8 cellular contexts compared by ENCODE assay signal in the genomic region with DNA sequence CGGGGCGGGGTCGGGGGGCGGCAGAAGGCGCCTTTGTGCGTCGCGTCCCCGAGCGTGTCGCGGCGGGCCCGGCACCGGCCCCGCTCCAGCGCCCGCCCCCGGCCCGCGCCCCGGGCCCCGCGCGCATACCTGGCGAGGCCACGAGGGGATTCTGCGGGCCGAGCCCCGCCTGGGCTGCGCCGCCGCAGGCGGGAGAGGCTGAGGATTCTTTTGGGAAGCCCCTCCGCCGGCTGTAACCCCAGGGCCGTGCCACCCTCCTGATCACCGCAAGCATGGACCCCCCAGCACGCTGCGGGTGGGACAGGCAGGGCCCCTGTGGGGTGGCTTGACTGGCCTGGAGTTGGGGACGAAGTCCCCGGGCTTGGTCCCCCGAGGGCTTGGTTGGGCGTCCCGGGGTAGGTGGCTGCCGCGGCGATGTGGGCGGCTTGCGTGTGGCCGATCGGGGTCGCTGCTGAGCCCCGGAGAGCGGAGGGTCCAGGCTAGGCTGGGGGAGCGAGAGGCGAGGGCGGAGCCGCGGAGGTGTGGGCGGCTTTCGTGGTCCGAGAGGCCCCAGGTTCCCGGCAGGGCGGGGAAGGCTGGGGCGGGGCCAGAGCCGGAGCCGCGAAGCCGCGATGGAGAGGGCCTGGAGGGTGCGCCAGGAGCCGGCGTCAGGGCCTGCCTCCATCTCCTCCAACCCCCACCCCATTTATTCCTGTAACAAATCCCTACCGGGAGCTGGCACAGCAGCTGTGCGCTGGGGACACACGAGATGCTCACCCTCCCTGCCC. TPM values are rescaled to one million over a fixed set of nuclear protein-coding genes. Genes with fewer than 3 reads are reported as not detected.
DNase-seq lines count a peak whose midpoint lies in the region; ATAC-seq, FAIRE-seq and TF ChIP-seq lines count a peak whose summit lies in the region.

No MANE protein-coding gene starts in this region.

- peaks cover 5% of the 10 kb centered on the region for H3K9me1 ChIP-seq in K562 (ENCODE audit: control insufficient read depth, insufficient read depth, low read length)

- no peak for TF ChIP-seq EP300 in K562 (IDR thresholded peaks at IDR 0.05; ENCODE audit: low read length)

- intact Hi-C loops in K562 (cut with micrococcal nuclease), result loop anchor here (5.0 kb wide), 2 partner anchors 89 to 434 kb away; partner anchors contain the start of genes NUDT14 and TMEM121

- no peak for TF ChIP-seq POLR2A in K562 (conservative IDR thresholded peaks at IDR 0.05)

- H2AFZ ChIP-seq in K562 (ENCODE audit: low read depth, low read length), result peak overlapping the region; percentile 68

- CTCF ChIA-PET in K562 (lab: Yijun Ruan, JAX; ENCODE audit: low intra/inter-chr PET ratio), result interaction anchor here (0.6 kb wide), 1 partner anchor 422 kb away, joined by 5 read pairs; no protein-coding TSS in a partner anchor

- WGBS in K562 (ENCODE audit: insufficient coverage, low coverage, missing lambda C conversion rate), result no CpG with 5 or more reads among the region's 77 CpGs

- H3K9me3 ChIP-seq in HUES48 (ENCODE audit: control insufficient read depth, insufficient read depth, low read length) (no peaks in the 10 kb centered on the region), K562 (replicated peaks; ENCODE audit: control insufficient read depth, insufficient read depth, low read depth, low read length) (no peaks in the 10 kb centered on the region), iPS-18c (ENCODE audit: control insufficient read depth, insufficient read depth, low read length) (peaks cover 2% of the 10 kb centered on the region)

- H3K9ac ChIP-seq in HUES48 (ENCODE audit: low read depth, low read length) (no peak overlapping the region), K562 (ENCODE audit: insufficient read depth in 1 of 2, low read depth in 2 of 2, low read length in 2 of 2) (peak overlapping the region; percentile 30 to 85; a peak in 3 of 4 replicates)

- H3K4me1 ChIP-seq in HUES48 (ENCODE audit: control insufficient read depth, insufficient read depth, low read length), result peaks cover 4% of the 10 kb centered on the region; the same call in 1 of the 2 replicates
- peaks cover 0 to 60% of the 10 kb centered on the region in 2 experiments; a peak in 2 of 5 replicates for H3K4me1 ChIP-seq in K562 (replicated peaks in 1 of 2; ENCODE audit: control insufficient read depth in 2 of 2, insufficient read depth in 2 of 2, low read length in 2 of 2)

- peaks cover 43% of the 10 kb centered on the region for H3K27me3 ChIP-seq in HUES48 (ENCODE audit: control insufficient read depth, insufficient read depth, low read length)
- H3K27me3 ChIP-seq in K562 (ENCODE audit: control insufficient read depth in 2 of 2, insufficient read depth in 2 of 2, low read length in 2 of 2), result peaks cover 14 to 36% of the 10 kb centered on the region in 2 experiments; a peak in 4 of 5 replicates

- TF ChIP-seq RAD21 in K562 (CRISPR knock-in tag; conservative IDR thresholded peaks at IDR 0.05 in 1 of 2, IDR thresholded peaks at IDR 0.05 in 1 of 2), result no peak

- H3K79me2 ChIP-seq in K562 (ENCODE audit: control insufficient read depth, insufficient read depth, low read length), result no peaks in the 10 kb centered on the region

- peak; percentile 55 for ATAC-seq in GM19043 (IDR thresholded peaks at IDR 0.05; ENCODE audit: low read depth, unreplicated experiment)
- peak; percentile 87 for ATAC-seq in K562

- H4K20me1 ChIP-seq in K562 (replicated peaks; ENCODE audit: control insufficient read depth, insufficient read depth, low read length), result no peaks in the 10 kb centered on the region

- POLR2A ChIA-PET in K562 (lab: Yijun Ruan, JAX), result no interaction called here

- no peak for FAIRE-seq in K562 (lab: Jason Lieb, UNC)

- DNase-seq in AG08395 (ENCODE audit: low spot score), result peak; percentile 75
- DNase-seq in T-helper 2 cell, result peak in 4 of 5 experiments; percentile 41 to 64 (median 60)
- DNase-seq in K562 (ENCODE audit: extremely low read depth in 1 of 4, low spot score in 3 of 4), result peak; percentile 75 to 84 (median 80)
- DNase-seq in stimulated activated CD4-positive, alpha-beta T cell treated with anti-CD3 and anti-CD28 coated beads, Interleukin-12 subunit alpha, Interleukin-12 subunit beta, amount 100 ng/mL, for 24 hours (ENCODE audit: low read depth in 2 of 2), result peak; percentile 56 to 79
- no peak for DNase-seq in GF-D8 (lab: John Stamatoyannopoulos, UW)

- BruUV-seq in K562 (replicated peaks; lab: Mats Ljungman, UMichigan), result no TSS peak

- H3K4me3 ChIP-seq in HUES48 (ENCODE audit: low read depth, low read length) (peak overlapping the region; percentile 62), K562 (peak overlapping the region; percentile 43), iPS-18c (ENCODE audit: insufficient read depth, low read depth, low read length) (peak overlapping the region; percentile 56)

- H3K27ac ChIP-seq in HUES48 (ENCODE audit: low read depth, low read length) (no peak overlapping the region), K562 (ENCODE audit: extremely low read depth, low read depth, low read length) (no peak overlapping the region)

- TF ChIP-seq CTCF in K562 (IDR thresholded peaks at IDR 0.05 in 2 of 3, conservative IDR thresholded peaks at IDR 0.05 in 1 of 3; ENCODE audit: insufficient read depth in 2 of 3, low read depth in 1 of 3, low read length in 3 of 3), result peak in 2 of 3 experiments; percentile 40 to 60; a peak in 4 of 6 replicates

- H3K36me3 ChIP-seq in HUES48 (ENCODE audit: control insufficient read depth, insufficient read depth, low read length) (no peaks in the 10 kb centered on the region), K562 (ENCODE audit: control insufficient read depth, insufficient read depth, low read length) (no peaks in the 10 kb centered on the region)

- in situ Hi-C loops in K562 (cut with MboI), result loop anchor here (10.0 kb wide), 2 partner anchors 191 to 261 kb away; no protein-coding TSS in a partner anchor

- H3K4me2 ChIP-seq in K562 (ENCODE audit: insufficient read depth, low read length), result peak overlapping the region; percentile 49

TF ChIP-seq in K562, 482 proteins besides CTCF, POLR2A, EP300 and RAD21 (continues in another document):
- TF ChIP-seq ZBTB12 (CRISPR knock-in tag; IDR thresholded peaks at IDR 0.05), result no peak
- TF ChIP-seq, protein P1, sequence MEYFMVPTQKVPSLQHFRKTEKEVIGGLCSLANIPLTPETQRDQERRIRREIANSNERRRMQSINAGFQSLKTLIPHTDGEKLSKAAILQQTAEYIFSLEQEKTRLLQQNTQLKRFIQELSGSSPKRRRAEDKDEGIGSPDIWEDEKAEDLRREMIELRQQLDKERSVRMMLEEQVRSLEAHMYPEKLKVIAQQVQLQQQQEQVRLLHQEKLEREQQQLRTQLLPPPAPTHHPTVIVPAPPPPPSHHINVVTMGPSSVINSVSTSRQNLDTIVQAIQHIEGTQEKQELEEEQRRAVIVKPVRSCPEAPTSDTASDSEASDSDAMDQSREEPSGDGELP (CRISPR knock-in tag; IDR thresholded peaks at IDR 0.05; ENCODE audit: borderline replicate concordance), result peak; percentile 32; the same call in 1 of the 2 replicates
- TF ChIP-seq, protein P2, sequence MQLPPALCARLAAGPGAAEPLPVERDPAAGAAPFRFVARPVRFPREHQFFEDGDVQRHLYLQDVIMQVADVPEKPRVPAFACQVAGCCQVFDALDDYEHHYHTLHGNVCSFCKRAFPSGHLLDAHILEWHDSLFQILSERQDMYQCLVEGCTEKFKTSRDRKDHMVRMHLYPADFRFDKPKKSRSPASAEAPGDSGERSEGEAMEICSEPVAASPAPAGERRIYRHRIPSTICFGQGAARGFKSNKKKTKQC (CRISPR knock-in tag; IDR thresholded peaks at IDR 0.05), result no peak
- TF ChIP-seq MECOM (CRISPR knock-in tag; IDR thresholded peaks at IDR 0.05), result no peak
- TF ChIP-seq NFYB (IDR thresholded peaks at IDR 0.05; ENCODE audit: extremely low read depth, insufficient read length), result no peak
- no peak for TF ChIP-seq HIVEP1 (CRISPR knock-in tag; IDR thresholded peaks at IDR 0.05)
- no peak for TF ChIP-seq HNRNPUL1 (IDR thresholded peaks at IDR 0.05; ENCODE audit: low read length)
- no peak for TF ChIP-seq SAFB2 (IDR thresholded peaks at IDR 0.05; ENCODE audit: borderline replicate concordance, low read depth, low read length, severe bottlenecking)
- TF ChIP-seq SNRNP70 (optimal IDR thresholded peaks at IDR 0.05; ENCODE audit: low read depth, low read length), result no peak
- TF ChIP-seq MAZ (CRISPR knock-in tag; conservative IDR thresholded peaks at IDR 0.05 in 1 of 2, IDR thresholded peaks at IDR 0.05 in 1 of 2), result peak in 1 of 2 experiments; percentile 79; a peak in 2 of 4 replicates
- TF ChIP-seq MYBL2 (IDR thresholded peaks at IDR 0.05; ENCODE audit: low read depth), result no peak
- TF ChIP-seq MYBL2 (CRISPR knock-in tag; IDR thresholded peaks at IDR 0.05; ENCODE audit: borderline replicate concordance), result no peak

RNA-seq across cellular contexts. Expression of gene GPR132, which starts 28.4 kb away (rescaled TPM):
- total RNA-seq in K562 (2011; cell fraction: chromatin; rRNA removed; ENCODE audit: low replicate concordance), result 0.23 and 0.51 TPM in 2 replicates
- 0.26 and 0.50 TPM in 2 replicates for total RNA-seq in K562 (2011; cell fraction: nucleolus; rRNA removed)
- 0.23 and 0.44 TPM in 2 replicates for total RNA-seq in K562 (2011; cell fraction: nucleoplasm; rRNA removed)
- total RNA-seq in K562 (2014; rRNA removed) (0.49 and 0.50 TPM in 2 replicates), K562 (2014; rRNA removed; fragmentation: Illumina TruSeq; extraction: Trizol) (0.19 and 0.25 TPM in 2 replicates), K562 (2015; rRNA removed; fragmentation: Illumina TruSeq; extraction: Trizol) (0.98 and 1.0 TPM in 2 replicates), K562 (2021) (0.49 and 1.1 TPM in 2 replicates)
- polyA plus RNA-seq in K562 (2011; rRNA removed) (0.01 and 0.22 TPM in 2 replicates), K562 (2014; fragmentation: Illumina TruSeq; extraction: Trizol) (0.22 and 0.24 TPM in 2 replicates), K562 (2014; fragmentation: Nextera tagmentation; extraction: Ambion mirVana) (under 1 TPM in 1 of 2 experiments, not detected in 1; 0.01 TPM), K562 (2014; rRNA removed) (0.23 and 0.46 TPM in 2 replicates)
- 0.34 and 1.1 TPM in 2 replicates for polyA plus RNA-seq in K562 (2011; cell fraction: cytosol; rRNA removed)
- 0.27 and 0.41 TPM in 2 replicates for polyA plus RNA-seq in K562 (2011; cell fraction: nucleus; rRNA removed)
- polyA plus RNA-seq in K562 (2012), result 0.59 and 3.2 TPM in 2 replicates
- polyA minus RNA-seq in K562 (2011; rRNA and poly(A)+ RNA removed), result 0.06 TPM in 1 of 2 replicates, not detected in the other
- polyA minus RNA-seq in K562 (2011; cell fraction: cytosol; rRNA and poly(A)+ RNA removed), result not detected in 2 replicates
- polyA minus RNA-seq in K562 (2011; cell fraction: nucleus; rRNA and poly(A)+ RNA removed), result 0.13 and 0.33 TPM in 2 replicates
